In genomic region chr12:52767427-52767826, GRCh38 we compare ENCODE assay signal across 34 cellular contexts.
"Had no signal": no experiment of that assay in that cellular context is flagged by ENCODE, and none has a peak within 500 bp of the region (broad histone marks: within the 10 kb centered on the region; RNA-seq: fewer than 3 reads in every experiment).

No MANE protein-coding gene starts in this region.

- DNase-seq: Karpas-422, Kasumi-1, MG63, MM.1S, MV-4-11, NCI-H1048, NCI-H1092, NCI-H1092 treated with DMSO at 0.1 percent for 48 hours, NCI-H1105, NCI-H1105 treated with DMSO at 0.1 percent for 48 hours, NCI-H1417, NCI-H1417 treated with DMSO at 0.1 percent for 48 hours, NCI-H1436, NCI-H1436 treated with DMSO at 0.1 percent for 48 hours, NCI-H146, NCI-H1694, NCI-H1694 treated with DMSO at 0.1 percent for 48 hours, NCI-H187, NCI-H187 treated with DMSO at 0.1 percent for 48 hours, NCI-H1930, NCI-H2029, NCI-H2029 treated with DMSO at 0.1 percent for 48 hours, NCI-H2081, NCI-H2081 treated with DMSO at 0.1 percent for 48 hours, NCI-H2107, NCI-H2171, NCI-H2171 treated with DMSO at 0.1 percent for 48 hours, NCI-H2227 treated with DMSO at 0.1 percent for 48 hours, NCI-H226, NCI-H345, NCI-H446, NCI-H446 treated with DMSO at 0.1 percent for 48 hours, NCI-H510A, NCI-H510A treated with DMSO at 0.1 percent for 48 hours had no signal
